In genomic region chr14:20748439-20748838, GRCh38 we compare ENCODE assay signal across 37 cellular contexts. TPM values are rescaled to one million over a fixed set of nuclear protein-coding genes. Genes with fewer than 3 reads are reported as not detected.
"Had no signal": no experiment of that assay in that cellular context is flagged by ENCODE, and none has a peak within 500 bp of the region (broad histone marks: within the 10 kb centered on the region; RNA-seq: fewer than 3 reads in every experiment).

No MANE protein-coding gene starts in this region.

- FAIRE-seq: astrocyte, TTC549 had no signal

- DNase-seq: activated B cell treated with CpG ODN at 0.5 μM for 24 hours; activated CD4-positive, alpha-beta memory T cell treated with anti-CD3 and anti-CD28 coated beads for 36 hours; activated CD4-positive, alpha-beta T cell treated with anti-CD3 and anti-CD28 coated beads for 4 hours; activated CD4-positive, alpha-beta T cell treated with anti-CD3 and anti-CD28 coated beads, Interleukin-2, amount 10 ng/mL, durations not matched to agents 24 days and 14 days; activated CD4-positive, alpha-beta T cell treated with anti-CD3 and anti-CD28 coated beads, Interleukin-2, amount 50 U/mL, for 1 hour; activated CD4-positive, alpha-beta T cell treated with anti-CD3 and anti-CD28 coated beads, Interleukin-2, amount 50 U/mL, for 4 hours; activated CD4-positive, CD25-positive, alpha-beta regulatory T cell treated with anti-CD3 and anti-CD28 coated beads, Interleukin-2, amount 50 U/mL, for 72 hours; activated CD8-positive, alpha-beta memory T cell treated with anti-CD3 and anti-CD28 coated beads, Interleukin-2, amount 50 U/mL, for 4 hours; activated CD8-positive, alpha-beta T cell treated with anti-CD3 and anti-CD28 coated beads for 36 hours; activated effector memory CD4-positive, alpha-beta T cell treated with anti-CD3 and anti-CD28 coated beads, Interleukin-2, amount 50 U/mL, for 16 hours; activated gamma-delta T cell treated with Interleukin-2 at 50 U/mL for 16 hours; activated naive CD4-positive, alpha-beta T cell; activated naive CD4-positive, alpha-beta T cell treated with anti-CD3 and anti-CD28 coated beads for 36 hours; activated naive CD4-positive, alpha-beta T cell treated with anti-CD3 and anti-CD28 coated beads, Interleukin-2, amount 50 U/mL, for 16 hours; activated naive CD8-positive, alpha-beta T cell treated with anti-CD3 and anti-CD28 coated beads for 36 hours; activated T-cell treated with anti-CD3 and anti-CD28 coated beads for 4 hours; activated T-cell treated with anti-CD3 and anti-CD28 coated beads, Interleukin-2, amount 50 U/mL, for 1 hour; activated T-cell treated with anti-CD3 and anti-CD28 coated beads, Interleukin-2, amount 50 U/mL, for 4 hours; activated T-cell treated with anti-CD3 and anti-CD28 coated beads, Interleukin-2, amount 50 U/mL, for 72 hours; adrenal gland; amniotic stem cell; aorta; body of pancreas; brain microvascular endothelial cell; central memory CD4-positive, alpha-beta T cell; T-helper 1 cell; T-helper 2 cell; T-helper 9 cell had no signal

- H3K4me3 ChIP-seq: adrenal gland, body of pancreas, breast epithelium had no signal

- H3K36me3 ChIP-seq: adrenal gland, brain microvascular endothelial cell, breast epithelium had no signal

- H3K27ac ChIP-seq: adrenal gland, body of pancreas, brain microvascular endothelial cell, breast epithelium, VCaP had no signal

- H3K4me1 ChIP-seq: adrenal gland, body of pancreas, breast epithelium had no signal

- H3K27me3 ChIP-seq: adrenal gland, body of pancreas, brain microvascular endothelial cell, breast epithelium had no signal

- H3K9me3 ChIP-seq: adrenal gland had no signal

- ATAC-seq: activated CD8-positive, alpha-beta T cell treated with anti-CD3 and anti-CD28 coated beads for 36 hours; activated naive CD4-positive, alpha-beta T cell treated with anti-CD3 and anti-CD28 coated beads, Interleukin-2, amount 50 U/mL, for 72 hours; activated T-cell treated with anti-CD3 and anti-CD28 coated beads, Interleukin-2, amount 50 U/mL, for 4 hours; activated T-cell treated with anti-CD3 and anti-CD28 coated beads, Interleukin-2, amount 50 U/mL, for 72 hours; activated T-helper 17 cell treated with anti-CD3 and anti-CD28 coated beads, Interleukin-2, amount 50 U/mL, for 72 hours; body of pancreas had no signal

RNA-seq across cellular contexts. Expression of gene EDDM3A, which starts 2.8 kb away (rescaled TPM):
- total RNA-seq: activated B cell treated with CpG ODN at 0.5 μM for 24 hours; activated CD4-positive, alpha-beta memory T cell treated with anti-CD3 and anti-CD28 coated beads for 36 hours; activated CD4-positive, alpha-beta T cell treated with anti-CD3 and anti-CD28 coated beads, Interleukin-2, amount 10 ng/mL, durations not matched to agents 24 days and 14 days; activated CD8-positive, alpha-beta memory T cell treated with anti-CD3 and anti-CD28 coated beads for 36 hours; activated CD8-positive, alpha-beta T cell treated with anti-CD3 and anti-CD28 coated beads for 36 hours; activated naive CD4-positive, alpha-beta T cell treated with anti-CD3 and anti-CD28 coated beads for 36 hours; activated naive CD4-positive, alpha-beta T cell treated with anti-CD3 and anti-CD28 coated beads, Interleukin-2, amount 50 U/mL, for 72 hours; activated naive CD8-positive, alpha-beta T cell treated with anti-CD3 and anti-CD28 coated beads for 36 hours; activated T-cell treated with anti-CD3 and anti-CD28 coated beads, Interleukin-2, amount 50 U/mL, for 4 hours; activated T-cell treated with anti-CD3 and anti-CD28 coated beads, Interleukin-2, amount 50 U/mL, for 72 hours; activated T-helper 1 cell treated with anti-CD3 and anti-CD28 coated beads, Interleukin-12 subunit alpha, Interleukin-12 subunit beta, Interleukin-2, Interleukin-4 antibody, amounts not matched to agents 30 ng/mL and 10 ng/mL and 1 ng/mL, durations not matched to agents 14 hours and 24 hours and 36 hours; activated T-helper 17 cell treated with anti-CD3 and anti-CD28 coated beads, Interleukin-2, amount 50 U/mL, for 72 hours; adrenal gland; aorta; astrocyte; body of pancreas; breast epithelium; cardiac septum had no signal
- polyA plus RNA-seq: adrenal gland, aorta had no signal

RNA-seq across cellular contexts. Expression of gene EDDM3B, which starts 19.8 kb away (rescaled TPM):
- total RNA-seq: activated B cell treated with CpG ODN at 0.5 μM for 24 hours; activated CD4-positive, alpha-beta memory T cell treated with anti-CD3 and anti-CD28 coated beads for 36 hours; activated CD4-positive, alpha-beta T cell treated with anti-CD3 and anti-CD28 coated beads, Interleukin-2, amount 10 ng/mL, durations not matched to agents 24 days and 14 days; activated CD8-positive, alpha-beta memory T cell treated with anti-CD3 and anti-CD28 coated beads for 36 hours; activated CD8-positive, alpha-beta T cell treated with anti-CD3 and anti-CD28 coated beads for 36 hours; activated naive CD4-positive, alpha-beta T cell treated with anti-CD3 and anti-CD28 coated beads for 36 hours; activated naive CD4-positive, alpha-beta T cell treated with anti-CD3 and anti-CD28 coated beads, Interleukin-2, amount 50 U/mL, for 72 hours; activated naive CD8-positive, alpha-beta T cell treated with anti-CD3 and anti-CD28 coated beads for 36 hours; activated T-cell treated with anti-CD3 and anti-CD28 coated beads, Interleukin-2, amount 50 U/mL, for 4 hours; activated T-cell treated with anti-CD3 and anti-CD28 coated beads, Interleukin-2, amount 50 U/mL, for 72 hours; activated T-helper 1 cell treated with anti-CD3 and anti-CD28 coated beads, Interleukin-12 subunit alpha, Interleukin-12 subunit beta, Interleukin-2, Interleukin-4 antibody, amounts not matched to agents 30 ng/mL and 10 ng/mL and 1 ng/mL, durations not matched to agents 14 hours and 24 hours and 36 hours; activated T-helper 17 cell treated with anti-CD3 and anti-CD28 coated beads, Interleukin-2, amount 50 U/mL, for 72 hours; adrenal gland; aorta; astrocyte; body of pancreas; cardiac septum had no signal
- polyA plus RNA-seq: adrenal gland, aorta had no signal

RNA-seq across cellular contexts. Expression of gene RNASE6, which starts 32.6 kb away (rescaled TPM):
- total RNA-seq: activated T-cell treated with anti-CD3 and anti-CD28 coated beads, Interleukin-2, amount 50 U/mL, for 72 hours; astrocyte had no signal

RNA-seq across cellular contexts. Expression of gene RNASE1, which starts 54.2 kb away (rescaled TPM):
- total RNA-seq: activated B cell treated with CpG ODN at 0.5 μM for 24 hours; activated CD4-positive, alpha-beta memory T cell treated with anti-CD3 and anti-CD28 coated beads for 36 hours; activated CD4-positive, alpha-beta T cell treated with anti-CD3 and anti-CD28 coated beads, Interleukin-2, amount 10 ng/mL, durations not matched to agents 24 days and 14 days; activated CD8-positive, alpha-beta memory T cell treated with anti-CD3 and anti-CD28 coated beads for 36 hours; activated CD8-positive, alpha-beta T cell treated with anti-CD3 and anti-CD28 coated beads for 36 hours; activated naive CD4-positive, alpha-beta T cell treated with anti-CD3 and anti-CD28 coated beads for 36 hours; activated naive CD4-positive, alpha-beta T cell treated with anti-CD3 and anti-CD28 coated beads, Interleukin-2, amount 50 U/mL, for 72 hours; activated naive CD8-positive, alpha-beta T cell treated with anti-CD3 and anti-CD28 coated beads for 36 hours; activated T-cell treated with anti-CD3 and anti-CD28 coated beads, Interleukin-2, amount 50 U/mL, for 72 hours; activated T-helper 1 cell treated with anti-CD3 and anti-CD28 coated beads, Interleukin-12 subunit alpha, Interleukin-12 subunit beta, Interleukin-2, Interleukin-4 antibody, amounts not matched to agents 30 ng/mL and 10 ng/mL and 1 ng/mL, durations not matched to agents 14 hours and 24 hours and 36 hours had no signal

RNA-seq across cellular contexts. Expression of gene ANG, which starts 59.9 kb away (rescaled TPM):
- total RNA-seq: activated B cell treated with CpG ODN at 0.5 μM for 24 hours; activated CD4-positive, alpha-beta T cell treated with anti-CD3 and anti-CD28 coated beads, Interleukin-2, amount 10 ng/mL, durations not matched to agents 24 days and 14 days had no signal
